In genomic region chr12:65300679-65301349, GRCh38 we compare ENCODE assay signal across 9 cellular contexts. TPM values are rescaled to one million over a fixed set of nuclear protein-coding genes. Genes with fewer than 3 reads are reported as not detected.
DNase-seq lines count a peak whose midpoint lies in the region; ATAC-seq and TF ChIP-seq lines count a peak whose summit lies in the region.
"Had no signal": no experiment of that assay in that cellular context is flagged by ENCODE, and none has a peak within 500 bp of the region (broad histone marks: within the 10 kb centered on the region; RNA-seq: fewer than 3 reads in every experiment).

No MANE protein-coding gene starts in this region.

- no peaks in the 10 kb centered on the region for H3K36me3 ChIP-seq in testis (ENCODE audit: low read depth, missing control alignments)
- H3K36me3 ChIP-seq in tibial nerve, result no peaks in the 10 kb centered on the region
- H3K36me3 ChIP-seq: BLaER1 had no signal

- H3K4me3 ChIP-seq in testis (no peak overlapping the region), tibial nerve (no peak overlapping the region)
- H3K4me3 ChIP-seq: BLaER1 had no signal

- TF ChIP-seq POLR2A in testis (IDR thresholded peaks at IDR 0.05) (no peak), tibial nerve (IDR thresholded peaks at IDR 0.05) (no peak)

- no peaks in the 10 kb centered on the region for H3K27me3 ChIP-seq in testis
- no peaks in the 10 kb centered on the region for H3K27me3 ChIP-seq in tibial nerve
- H3K27me3 ChIP-seq: BLaER1 had no signal

- H3K9me3 ChIP-seq in testis (no peaks in the 10 kb centered on the region), tibial nerve (no peaks in the 10 kb centered on the region)
- H3K9me3 ChIP-seq: BLaER1 had no signal

- in situ Hi-C loops in SK-MEL-5 (cut with HindIII; ENCODE audit: low pct_unique_long_range_greater_than_20kb, low sequenced_read_pairs), result no loop called here

- H3K4me1 ChIP-seq in testis, result no peaks in the 10 kb centered on the region
- peaks cover 0 to 9% (median 0%) of the 10 kb centered on the region in 4 donors for H3K4me1 ChIP-seq in tibial nerve
- H3K4me1 ChIP-seq: BLaER1 had no signal

- DNase-seq in NCI-H2227 (lab: John Stamatoyannopoulos, UW; ENCODE audit: unreplicated experiment) (peak; percentile 48), NCI-H2227 treated with DMSO at 0.1 percent for 48 hours (lab: John Stamatoyannopoulos, UW) (no peak), SK-MEL-5 (ENCODE audit: low read depth, low spot score) (peak; percentile 54), glomerular visceral epithelial cell (ENCODE audit: extremely low spot score) (peak; percentile 13), testis (no peak), tibial nerve (ENCODE audit: low spot score in 2 of 2) (no peak), DMS79 (lab: John Stamatoyannopoulos, UW) (no peak)

- no peak for ATAC-seq in HG03159 (IDR thresholded peaks at IDR 0.05; ENCODE audit: unreplicated experiment)

- TF ChIP-seq EP300 in tibial nerve (IDR thresholded peaks at IDR 0.05), result no peak

- TF ChIP-seq CTCF in testis (IDR thresholded peaks at IDR 0.05), result peak in 2 of 3 experiments; percentile 11 to 14
- TF ChIP-seq CTCF in tibial nerve (IDR thresholded peaks at IDR 0.05), result peak in 2 of 5 experiments; percentile 8 to 18

- 50 to 57% methylated on average over 3 of the region's 3 CpGs for WGBS in testis, 2 donors
- 65 to 70% methylated on average over 3 of the region's 3 CpGs for WGBS in tibial nerve, 2 donors

- H3K27ac ChIP-seq in testis, result no peak overlapping the region
- no peak overlapping the region for H3K27ac ChIP-seq in tibial nerve
- H3K27ac ChIP-seq: BLaER1 had no signal

- intact Hi-C loops in testis (cut with DNase I; ENCODE audit: low total_unique reads), result no loop called here

RNA-seq across cellular contexts. Expression of gene MSRB3, which starts 22.3 kb away (rescaled TPM):
- total RNA-seq in SK-MEL-5 (2014; rRNA removed; shearing (Covaris generic)), result 7.8 and 9.0 TPM in 2 replicates
- polyA plus RNA-seq in SK-MEL-5 (2015; cell fraction: cytosol; rRNA removed), result 10.4 TPM in 2 replicates
- 7.2 and 9.0 TPM in 2 replicates for polyA plus RNA-seq in SK-MEL-5 (2015; cell fraction: nucleus; rRNA removed)
- total RNA-seq in testis, result 10 to 100 TPM; 15.1 to 17.2 TPM
- polyA plus RNA-seq in testis (ENCODE audit: insufficient read depth, low read depth, low replicate concordance), result 20.0 TPM
- total RNA-seq in tibial nerve, result 10 to 100 TPM; 42.0 to 64.0 (median 47.9) TPM

Comparison
In these comparisons a context has a peak if more than half of its experiments do, and no peak if none do; other contexts are left out.
1. DNase-seq: peak in NCI-H2227 (single experiment), SK-MEL-5 (single experiment) and glomerular visceral epithelial cell (single experiment); none in NCI-H2227 treated with DMSO at 0.1 percent for 48 hours (single experiment), testis (single experiment), tibial nerve (0 of 2) and DMS79 (single experiment).